8 cellular contexts compared by ENCODE assay signal in genomic region chr7:99438573-99439480, GRCh38. TPM values are rescaled to one million over a fixed set of nuclear protein-coding genes. Genes with fewer than 3 reads are reported as not detected.
DNase-seq lines count a peak whose midpoint lies in the region; TF ChIP-seq lines count a peak whose summit lies in the region.

Gene CPSF4, plus strand, starts transcription at chr7:99438943. Its CDS starts 140 bp downstream, at chr7:99439083.
A gene with protein sequence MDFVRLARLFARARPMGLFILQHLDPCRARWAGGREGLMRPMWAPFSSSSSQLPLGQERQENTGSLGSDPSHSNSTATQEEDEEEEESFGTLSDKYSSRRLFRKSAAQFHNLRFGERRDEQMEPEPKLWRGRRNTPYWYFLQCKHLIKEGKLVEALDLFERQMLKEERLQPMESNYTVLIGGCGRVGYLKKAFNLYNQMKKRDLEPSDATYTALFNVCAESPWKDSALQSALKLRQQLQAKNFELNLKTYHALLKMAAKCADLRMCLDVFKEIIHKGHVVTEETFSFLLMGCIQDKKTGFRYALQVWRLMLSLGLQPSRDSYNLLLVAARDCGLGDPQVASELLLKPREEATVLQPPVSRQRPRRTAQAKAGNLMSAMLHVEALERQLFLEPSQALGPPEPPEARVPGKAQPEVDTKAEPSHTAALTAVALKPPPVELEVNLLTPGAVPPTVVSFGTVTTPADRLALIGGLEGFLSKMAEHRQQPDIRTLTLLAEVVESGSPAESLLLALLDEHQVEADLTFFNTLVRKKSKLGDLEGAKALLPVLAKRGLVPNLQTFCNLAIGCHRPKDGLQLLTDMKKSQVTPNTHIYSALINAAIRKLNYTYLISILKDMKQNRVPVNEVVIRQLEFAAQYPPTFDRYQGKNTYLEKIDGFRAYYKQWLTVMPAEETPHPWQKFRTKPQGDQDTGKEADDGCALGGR (minus strand): TSS chr7:99438798. CDS start chr7:99435242, 3,556 bp downstream.

- TF ChIP-seq EP300 in stomach (IDR thresholded peaks at IDR 0.05), result no peak

- peak; percentile 100 for DNase-seq in H7
- peak; percentile 89 to 91 for DNase-seq in SHP77 (lab: John Stamatoyannopoulos, UW)
- DNase-seq in activated gamma-delta T cell (lab: John Stamatoyannopoulos, UW), result peak; percentile 82
- DNase-seq in foreskin fibroblast, result peak; percentile 96 to 99
- DNase-seq in neural crest cell (ENCODE audit: low read depth, low spot score), result peak; percentile 94
- DNase-seq in stomach, result peak; percentile 96

- H3K4me2 ChIP-seq in Loucy (ENCODE audit: low read depth, low read length, poor library complexity, severe bottlenecking), result peak within 1 kb of the TSS; percentile 87

- peak within 1 kb of the TSS; percentile 94 for H2AFZ ChIP-seq in Loucy (ENCODE audit: low read length)

- no peaks in the 10 kb centered on the region for H3K36me3 Mint-ChIP-seq in neural crest cell (ENCODE audit: low read depth)

- peaks cover 20% of the 10 kb centered on the region for H3K4me1 Mint-ChIP-seq in neural crest cell

- H3K4me3 Mint-ChIP-seq in neural crest cell, result peak within 1 kb of the TSS; percentile 96

- H3K36me3 ChIP-seq in ES-I3 (ENCODE audit: insufficient read depth, low read length) (peaks cover 11% of the 10 kb centered on the region), H7 (replicated peaks; ENCODE audit: control insufficient read depth, insufficient read depth, low read length) (peaks cover 24% of the 10 kb centered on the region), Loucy (ENCODE audit: insufficient read depth, low read length) (peaks cover 4% of the 10 kb centered on the region; the same call in 1 of the 2 replicates), stomach (peaks cover 6 to 35% (median 26%) of the 10 kb centered on the region in 4 donors)

- no peaks in the 10 kb centered on the region for H3K9me3 Mint-ChIP-seq in neural crest cell

- TF ChIP-seq POLR2A in stomach (IDR thresholded peaks at IDR 0.05), result no peak

- no peaks in the 10 kb centered on the region for H3K27me3 Mint-ChIP-seq in neural crest cell (ENCODE audit: low read depth)

- no peaks in the 10 kb centered on the region for H3F3A ChIP-seq in Loucy (ENCODE audit: low read depth)

- H3K27ac Mint-ChIP-seq in neural crest cell (ENCODE audit: unreplicated experiment), result peak within 1 kb of the TSS; percentile 99

- H3K27ac ChIP-seq in stomach, result peak within 1 kb of the TSS; percentile 84 to 92 (median 90)

- no peak for TF ChIP-seq CTCF in Loucy (conservative IDR thresholded peaks at IDR 0.05; ENCODE audit: low read length)
- no peak for TF ChIP-seq CTCF in foreskin fibroblast (IDR thresholded peaks at IDR 0.05; ENCODE audit: low read depth, low read length)
- TF ChIP-seq CTCF in neural crest cell (conservative IDR thresholded peaks at IDR 0.05), result no peak
- no peak for TF ChIP-seq CTCF in stomach (IDR thresholded peaks at IDR 0.05)

- H3K4me3 ChIP-seq in H7 (ENCODE audit: insufficient read depth, low read depth, low read length) (peak within 1 kb of the TSS; percentile 100), Loucy (ENCODE audit: low read length, poor library complexity, severe bottlenecking) (peak within 1 kb of the TSS; percentile 87), foreskin fibroblast (ENCODE audit: low read depth in 1 of 2, low read length in 2 of 2) (peak within 1 kb of the TSS; percentile 92 to 95), stomach (peak within 1 kb of the TSS; percentile 94 to 99 (median 98))

- no peaks in the 10 kb centered on the region for H3K9me3 ChIP-seq in ES-I3 (ENCODE audit: control insufficient read depth, insufficient read depth, low read length)
- H3K9me3 ChIP-seq in Loucy (ENCODE audit: insufficient read depth, low read depth, low read length), result no peaks in the 10 kb centered on the region
- no peaks in the 10 kb centered on the region for H3K9me3 ChIP-seq in stomach

- intact Hi-C loops in stomach (cut with DNase I; ENCODE audit: low total_unique reads), result no loop called here

- H3K79me2 ChIP-seq in Loucy (ENCODE audit: insufficient read depth, low read length), result peaks cover 69% of the 10 kb centered on the region

- H3K9me2 ChIP-seq in Loucy (replicated peaks; ENCODE audit: low read depth, low read length), result no peaks in the 10 kb centered on the region

- H3K9ac ChIP-seq in ES-I3 (ENCODE audit: low read depth, low read length) (peak within 1 kb of the TSS; percentile 94), Loucy (ENCODE audit: low read depth, low read length, poor library complexity, severe bottlenecking) (peak within 1 kb of the TSS; percentile 87)

- H4K20me1 ChIP-seq in Loucy (ENCODE audit: insufficient read depth, low read length, poor library complexity, severe bottlenecking), result peaks cover 30% of the 10 kb centered on the region

- peaks cover 6% of the 10 kb centered on the region; the same call in 1 of the 2 replicates for H3K4me1 ChIP-seq in ES-I3 (ENCODE audit: insufficient read depth, low read length)
- H3K4me1 ChIP-seq in Loucy (ENCODE audit: insufficient read depth, low read length, poor library complexity, severe bottlenecking), result peaks cover 25% of the 10 kb centered on the region
- peaks cover 14 to 48% (median 37%) of the 10 kb centered on the region in 4 donors for H3K4me1 ChIP-seq in stomach

- WGBS in stomach, 5 donors, result 0 to 1% (median 1%) methylated on average over 68 to 89 of the region's 89 CpGs

- H3K27me3 ChIP-seq in H7 (ENCODE audit: control insufficient read depth, insufficient read depth, low read length) (no peaks in the 10 kb centered on the region), Loucy (ENCODE audit: insufficient read depth, low read length, poor library complexity, severe bottlenecking) (no peaks in the 10 kb centered on the region), stomach (no peaks in the 10 kb centered on the region)

RNA-seq across cellular contexts. Expression of gene CPSF4, which starts in this region (rescaled TPM):
- total RNA-seq in H7 (2014; rRNA removed; shearing (Covaris generic)), result 93.5 and 95.1 TPM in 2 replicates
- 111 and 117 TPM in 2 replicates for total RNA-seq in neural crest cell
- 10 to 100 TPM in 4 of 5 donors, 1 to 10 TPM in 1; 4.5 to 43.8 (median 28.8) TPM for total RNA-seq in stomach
- 10 to 100 TPM; 24.9 to 31.3 (median 25.6) TPM for polyA plus RNA-seq in stomach

RNA-seq across cellular contexts. Expression of the second gene that starts in this region (rescaled TPM):
- 11.2 and 13.3 TPM in 2 replicates for total RNA-seq in H7 (2014; rRNA removed; shearing (Covaris generic))
- total RNA-seq in neural crest cell (9.7 and 11.1 TPM in 2 replicates), stomach (1 to 10 TPM in 4 of 5 donors, under 1 TPM in 1; 0.87 to 3.5 (median 2.7) TPM)
- polyA plus RNA-seq in stomach, result 1 to 10 TPM; 1.8 to 3.1 (median 2.0) TPM

Comparison
In these comparisons a context has a peak if more than half of its experiments do, and no peak if none do; other contexts are left out.
1. Peak in every context shown above with its lines: DNase-seq, H3K4me3 ChIP-seq and H3K27ac ChIP-seq.